In genomic region chr6:28775405-28776129, GRCh38 we compare ENCODE assay signal across 1 cellular context.
A peak's percentile ranks its signal among the peaks of the same experiment; 100 is the strongest.
TF ChIP-seq lines count a peak whose summit lies in the region.

No MANE protein-coding gene starts in this region.

TF ChIP-seq in GM23338, 12 proteins besides CTCF, POLR2A, EP300 and RAD21:
- TF ChIP-seq ZNF462 (CRISPR knock-in tag; IDR thresholded peaks at IDR 0.05) (no peak), JUNB (IDR thresholded peaks at IDR 0.05; ENCODE audit: unreplicated experiment) (no peak), POLR2AphosphoS5 (IDR thresholded peaks at IDR 0.05; ENCODE audit: low read depth) (no peak), EZH2 (IDR thresholded peaks at IDR 0.05; ENCODE audit: low read depth, unreplicated experiment) (peak; percentile 72)
